8 cellular contexts compared by ENCODE assay signal in genomic region chr12:57782608-57783465, GRCh38. TPM values are rescaled to one million over a fixed set of nuclear protein-coding genes. Genes with fewer than 3 reads are reported as not detected.
DNase-seq lines count a peak whose midpoint lies in the region; ATAC-seq and TF ChIP-seq lines count a peak whose summit lies in the region.

Gene TSFM, plus strand, starts transcription at chr12:57782787. Its CDS starts 15 bp downstream, at chr12:57782802.

- peak within 1 kb of the TSS; percentile 74 for H3K9ac ChIP-seq in DND-41 (ENCODE audit: low read depth, low read length)

- ATAC-seq in DND-41 (ENCODE audit: insufficient read depth, low read depth) (peak; percentile 95), GM21723 (IDR thresholded peaks at IDR 0.05; ENCODE audit: unreplicated experiment) (peak; percentile 90), naive B cell (ENCODE audit: low read depth in 2 of 2) (peak; percentile 87 to 95)
- ATAC-seq in stimulated activated memory B cell treated with anti-CD40 and anti-IgM and Interleukin-4, amounts not matched to agents 10 μg/mL and 1 μg/mL and 100 μg/mL, for 72 hours = peak; percentile 94

- H3K36me3 ChIP-seq in DND-41 (ENCODE audit: insufficient read depth, low read length) = peaks cover 43% of the 10 kb centered on the region
- H3K36me3 ChIP-seq in esophagus squamous epithelium = peaks cover 0 to 58% (median 0%) of the 10 kb centered on the region in 3 donors

- H3K9me3 Mint-ChIP-seq in naive B cell = no peaks in the 10 kb centered on the region
- H3K9me3 Mint-ChIP-seq in stimulated activated memory B cell treated with anti-CD40 and anti-IgM and Interleukin-4, amounts not matched to agents 10 μg/mL and 1 μg/mL and 100 μg/mL, for 72 hours = no peaks in the 10 kb centered on the region

- peaks cover 16 to 32% (median 21%) of the 10 kb centered on the region in 3 donors for H3K4me1 Mint-ChIP-seq in naive B cell
- H3K4me1 Mint-ChIP-seq in stimulated activated memory B cell treated with anti-CD40 and anti-IgM and Interleukin-4, amounts not matched to agents 10 μg/mL and 1 μg/mL and 100 μg/mL, for 72 hours = peaks cover 17% of the 10 kb centered on the region

- intact Hi-C loops in esophagus squamous epithelium (cut with DNase I) = loop anchor here (10.0 kb wide), 1 partner anchor 52 kb away; no protein-coding TSS in a partner anchor

- H3K4me2 ChIP-seq in DND-41 (ENCODE audit: insufficient read depth, low read length) = peak within 1 kb of the TSS; percentile 72

- H3K27me3 ChIP-seq in DND-41 (ENCODE audit: insufficient read depth, low read length, poor library complexity) (no peaks in the 10 kb centered on the region), esophagus squamous epithelium (no peaks in the 10 kb centered on the region)

- peak; percentile 98 for TF ChIP-seq CTCF in DND-41 (IDR thresholded peaks at IDR 0.05; ENCODE audit: borderline replicate concordance, extremely low read depth, low read length, poor library complexity, severe bottlenecking)
- peak; percentile 92 to 98 (median 96) for TF ChIP-seq CTCF in esophagus squamous epithelium (IDR thresholded peaks at IDR 0.05)

- no peaks in the 10 kb centered on the region; the same call in 1 of the 2 replicates for H4K20me1 ChIP-seq in DND-41 (ENCODE audit: insufficient read depth, low read length)

- H3K36me3 Mint-ChIP-seq in naive B cell = no peaks in the 10 kb centered on the region
- peaks cover 19% of the 10 kb centered on the region for H3K36me3 Mint-ChIP-seq in stimulated activated memory B cell treated with anti-CD40 and anti-IgM and Interleukin-4, amounts not matched to agents 10 μg/mL and 1 μg/mL and 100 μg/mL, for 72 hours

- H3K27me3 Mint-ChIP-seq in naive B cell = no peaks in the 10 kb centered on the region
- H3K27me3 Mint-ChIP-seq in stimulated activated memory B cell treated with anti-CD40 and anti-IgM and Interleukin-4, amounts not matched to agents 10 μg/mL and 1 μg/mL and 100 μg/mL, for 72 hours = no peaks in the 10 kb centered on the region

- H3K27ac ChIP-seq in DND-41 (ENCODE audit: low read length) (peak within 1 kb of the TSS; percentile 80), esophagus squamous epithelium (peak within 1 kb of the TSS; percentile 70 to 88 (median 82))

- H3K4me3 Mint-ChIP-seq in naive B cell = peak within 1 kb of the TSS; percentile 92 to 100 (median 100)
- peak within 1 kb of the TSS; percentile 95 for H3K4me3 Mint-ChIP-seq in stimulated activated memory B cell treated with anti-CD40 and anti-IgM and Interleukin-4, amounts not matched to agents 10 μg/mL and 1 μg/mL and 100 μg/mL, for 72 hours

- peaks cover 22% of the 10 kb centered on the region for H3K79me2 ChIP-seq in DND-41 (ENCODE audit: insufficient read depth, low read length)

- no peaks in the 10 kb centered on the region for H3K9me3 ChIP-seq in DND-41 (ENCODE audit: insufficient read depth, low read length, severe bottlenecking)
- no peaks in the 10 kb centered on the region for H3K9me3 ChIP-seq in esophagus squamous epithelium

- H3K27ac Mint-ChIP-seq in naive B cell = peak within 1 kb of the TSS; percentile 96 to 99 (median 96)
- H3K27ac Mint-ChIP-seq in stimulated activated memory B cell treated with anti-CD40 and anti-IgM and Interleukin-4, amounts not matched to agents 10 μg/mL and 1 μg/mL and 100 μg/mL, for 72 hours = peak within 1 kb of the TSS; percentile 86

- H2AFZ ChIP-seq in DND-41 (ENCODE audit: low read depth, low read length) = peak within 1 kb of the TSS; percentile 87

- peak in 2 of 4 donors; percentile 43 to 68 for TF ChIP-seq POLR2A in esophagus squamous epithelium (IDR thresholded peaks at IDR 0.05)

- DNase-seq in DND-41 = peak; percentile 95
- peak; percentile 46 for DNase-seq in KG1 (lab: John Stamatoyannopoulos, UW)
- DNase-seq in activated T-cell treated with anti-CD3 and anti-CD28 coated beads, Interleukin-2, amount 50 U/mL, for 48 hours = peak; percentile 98 to 99
- peak; percentile 78 for DNase-seq in esophagus squamous epithelium (lab: John Stamatoyannopoulos, UW)
- peak; percentile 93 for DNase-seq in naive B cell

- 0 to 1% methylated on average over 35 to 36 of the region's 45 CpGs for WGBS in esophagus squamous epithelium, 2 donors

- H3K4me3 ChIP-seq in DND-41 (ENCODE audit: low read depth in 1 of 2, low read length in 2 of 2) (peak within 1 kb of the TSS; percentile 87 to 88), esophagus squamous epithelium (peak within 1 kb of the TSS; percentile 73 to 95 (median 94))

- H3K4me1 ChIP-seq in DND-41 (ENCODE audit: insufficient read depth, low read length) = peaks cover 35% of the 10 kb centered on the region
- peaks cover 10 to 25% (median 16%) of the 10 kb centered on the region in 3 donors for H3K4me1 ChIP-seq in esophagus squamous epithelium

TF ChIP-seq in PFSK-1, 5 proteins besides CTCF, POLR2A, EP300 and RAD21:
- peak; percentile 66; the same call in 1 of the 2 replicates for TF ChIP-seq SIN3A (IDR thresholded peaks at IDR 0.05; ENCODE audit: borderline replicate concordance, insufficient read depth, low read length)
- TF ChIP-seq REST (IDR thresholded peaks at IDR 0.05; ENCODE audit: insufficient read depth in 1 of 2, low read depth in 2 of 2, low read length in 2 of 2) = peak; percentile 58 to 68; a peak in 3 of 4 replicates
- peak; percentile 98 for TF ChIP-seq FOXP2 (optimal IDR thresholded peaks at IDR 0.05; ENCODE audit: borderline replicate concordance, extremely low read depth, extremely low read length, insufficient read depth)
- TF ChIP-seq POLR2AphosphoS5 (IDR thresholded peaks at IDR 0.05; ENCODE audit: low read depth, low read length) = peak; percentile 96
- TF ChIP-seq TAF1 (IDR thresholded peaks at IDR 0.05; ENCODE audit: borderline replicate concordance, insufficient read depth, low read length) = peak; percentile 93

RNA-seq across cellular contexts. Expression of gene TSFM, which starts in this region (rescaled TPM):
- polyA plus RNA-seq in PFSK-1 (2012; ENCODE audit: insufficient read length, low read depth) = 29.2 TPM
- 10 to 100 TPM; 18.5 to 37.2 (median 24.7) TPM for total RNA-seq in esophagus squamous epithelium
- polyA plus RNA-seq in naive B cell (ENCODE audit: low read depth in 6 of 6) = 10 to 100 TPM; 19.3 to 32.4 (median 27.7) TPM

Comparison
In these comparisons a context has a peak if more than half of its experiments do, and no peak if none do; other contexts are left out.
1. Peak in every context shown above with its lines: DNase-seq, ATAC-seq, H3K4me3 ChIP-seq and H3K27ac ChIP-seq.
2. DNase-seq: peak in every context shown above with its lines; median percentile 98 in activated T-cell treated with anti-CD3 and anti-CD28 coated beads, Interleukin-2, amount 50 U/mL, for 48 hours; 95 in DND-41; 93 in naive B cell; 78 in esophagus squamous epithelium; 46 in KG1.